ENCODE assay signal across 8 cellular contexts in genomic region chr5:134647750-134648424, GRCh38. TPM values are rescaled to one million over a fixed set of nuclear protein-coding genes. Genes with fewer than 3 reads are reported as not detected.
DNase-seq lines count a peak whose midpoint lies in the region; ATAC-seq and TF ChIP-seq lines count a peak whose summit lies in the region.

No MANE protein-coding gene starts in this region.

- TF ChIP-seq RAD21 in SK-N-SH (IDR thresholded peaks at IDR 0.05; ENCODE audit: low read length), result no peak

- H3K36me3 ChIP-seq in SK-N-SH (replicated peaks in 1 of 2; ENCODE audit: control insufficient read depth in 1 of 2, insufficient read depth in 2 of 2, low read length in 1 of 2) (peaks cover 0 to 4% of the 10 kb centered on the region in 2 experiments), colonic mucosa (no peaks in the 10 kb centered on the region)

- peaks cover 5 to 9% of the 10 kb centered on the region in 2 donors for H3K4me1 Mint-ChIP-seq in stimulated activated naive B cell treated with anti-CD40 and anti-IgM and Interleukin-4, amounts not matched to agents 10 μg/mL and 1 μg/mL and 100 μg/mL, for 72 hours

- H3K4me2 ChIP-seq in SK-N-SH, result peak overlapping the region; percentile 94

- peaks cover 12% of the 10 kb centered on the region for H4K20me1 ChIP-seq in SK-N-SH (ENCODE audit: insufficient read depth)

- peaks cover 6 to 7% of the 10 kb centered on the region in 2 donors for H3K36me3 Mint-ChIP-seq in stimulated activated naive B cell treated with anti-CD40 and anti-IgM and Interleukin-4, amounts not matched to agents 10 μg/mL and 1 μg/mL and 100 μg/mL, for 72 hours

- TF ChIP-seq CTCF in SK-N-SH (IDR thresholded peaks at IDR 0.05) (no peak), colonic mucosa (IDR thresholded peaks at IDR 0.05) (no peak), lower leg skin (IDR thresholded peaks at IDR 0.05) (no peak)

- WGBS in SK-N-SH (ENCODE audit: low lambda C conversion rate), result 21% methylated on average over 15 of the region's 15 CpGs
- WGBS in lower leg skin, 2 donors, result 4 to 5% methylated on average over 15 of the region's 15 CpGs

- H3K9me2 ChIP-seq in SK-N-SH, result no peaks in the 10 kb centered on the region

- H3K9me3 Mint-ChIP-seq in stimulated activated naive B cell treated with anti-CD40 and anti-IgM and Interleukin-4, amounts not matched to agents 10 μg/mL and 1 μg/mL and 100 μg/mL, for 72 hours, result no peaks in the 10 kb centered on the region

- H3K27me3 ChIP-seq in SK-N-SH (ENCODE audit: insufficient read depth), result no peaks in the 10 kb centered on the region
- H3K27me3 ChIP-seq in colonic mucosa, result no peaks in the 10 kb centered on the region

- peak overlapping the region; percentile 75 to 99 for H3K4me3 ChIP-seq in SK-N-SH (ENCODE audit: low read depth in 2 of 2, low read length in 1 of 2)
- peak overlapping the region; percentile 94 for H3K4me3 ChIP-seq in colonic mucosa
- H3K4me3 ChIP-seq in lower leg skin (ENCODE audit: low read depth, poor library complexity, severe bottlenecking), result peak overlapping the region; percentile 90

- peak; percentile 37 to 41 for DNase-seq in AML-193 (lab: John Stamatoyannopoulos, UW)
- DNase-seq in SK-N-SH, result no peak
- DNase-seq in colonic mucosa, result no peak
- peak in 1 of 2 donors; percentile 19 for DNase-seq in lower leg skin (ENCODE audit: low spot score in 2 of 2)
- peak; percentile 20 for DNase-seq in stimulated activated naive B cell treated with anti-CD40 and anti-IgM and Interleukin-4, amounts not matched to agents 10 μg/mL and 1 μg/mL and 100 μg/mL, for 72 hours
- DNase-seq in cerebellar nuclear complex (lab: John Stamatoyannopoulos, UW), result no peak

- H3K27me3 Mint-ChIP-seq in stimulated activated naive B cell treated with anti-CD40 and anti-IgM and Interleukin-4, amounts not matched to agents 10 μg/mL and 1 μg/mL and 100 μg/mL, for 72 hours, result no peaks in the 10 kb centered on the region

- H3K27ac ChIP-seq in SK-N-SH (ENCODE audit: low read depth in 2 of 2, low read length in 1 of 2) (peak overlapping the region; percentile 83 to 95), colonic mucosa (peak overlapping the region; percentile 93)

- peak overlapping the region; percentile 91 for H2AFZ ChIP-seq in SK-N-SH (ENCODE audit: low read depth)

- TF ChIP-seq POLR2A in lower leg skin (IDR thresholded peaks at IDR 0.05), result no peak

- POLR2A ChIA-PET in SK-N-SH (lab: Yijun Ruan, JAX), result interaction anchor here (0.8 to 1.3 kb wide), 3 partner anchors 12 to 472 kb away, joined by 3 to 4 read pairs (median 4); no protein-coding TSS in a partner anchor

- H3K9ac ChIP-seq in SK-N-SH (peak overlapping the region; percentile 86), colonic mucosa (ENCODE audit: low read depth in 2 of 2, low read length in 2 of 2) (peak overlapping the region; percentile 81 to 97)

- peaks cover 43% of the 10 kb centered on the region for H3K79me2 ChIP-seq in SK-N-SH (ENCODE audit: insufficient read depth)

- CTCF ChIA-PET in SK-N-SH (lab: Yijun Ruan, JAX), result no interaction called here

- H3K27ac Mint-ChIP-seq in stimulated activated naive B cell treated with anti-CD40 and anti-IgM and Interleukin-4, amounts not matched to agents 10 μg/mL and 1 μg/mL and 100 μg/mL, for 72 hours, result peak overlapping the region; percentile 99

- ATAC-seq in GM19035 (IDR thresholded peaks at IDR 0.05; ENCODE audit: unreplicated experiment), result peak; percentile 38
- ATAC-seq in HG03175 (IDR thresholded peaks at IDR 0.05; ENCODE audit: unreplicated experiment), result peak; percentile 34
- ATAC-seq in stimulated activated naive B cell treated with anti-CD40 and anti-IgM and Interleukin-4, amounts not matched to agents 10 μg/mL and 1 μg/mL and 100 μg/mL, for 72 hours (replicated peaks), result peak; percentile 62 to 71

- intact Hi-C loops in colonic mucosa (cut with DNase I) (no loop called here), lower leg skin (cut with DNase I; ENCODE audit: low total_unique reads) (no loop called here)

- H3F3A ChIP-seq in SK-N-SH (replicated peaks; ENCODE audit: insufficient read depth), result peaks cover 18% of the 10 kb centered on the region

- TF ChIP-seq EP300 in SK-N-SH (IDR thresholded peaks at IDR 0.05; ENCODE audit: borderline replicate concordance in 1 of 2, low read depth in 1 of 2, low read length in 1 of 2), result no peak

- H3K4me3 Mint-ChIP-seq in stimulated activated naive B cell treated with anti-CD40 and anti-IgM and Interleukin-4, amounts not matched to agents 10 μg/mL and 1 μg/mL and 100 μg/mL, for 72 hours, result peak overlapping the region; percentile 96 to 100

- H3K9me3 ChIP-seq in SK-N-SH (no peaks in the 10 kb centered on the region), colonic mucosa (no peaks in the 10 kb centered on the region)

- H3K4me1 ChIP-seq in SK-N-SH (ENCODE audit: control insufficient read depth in 1 of 2, insufficient read depth in 2 of 2, low read depth in 1 of 2, low read length in 1 of 2) (peaks cover 0 to 6% of the 10 kb centered on the region in 2 experiments; a peak in 2 of 4 replicates), colonic mucosa (peaks cover 2% of the 10 kb centered on the region)

TF ChIP-seq in SK-N-SH, 30 proteins besides CTCF, POLR2A, EP300 and RAD21:
- TF ChIP-seq MEF2A (IDR thresholded peaks at IDR 0.05; ENCODE audit: borderline replicate concordance, low read depth) (no peak), FOSL2 (IDR thresholded peaks at IDR 0.05; ENCODE audit: borderline replicate concordance, low read depth) (no peak), YY1 (IDR thresholded peaks at IDR 0.05; ENCODE audit: low read depth) (no peak), MAX (IDR thresholded peaks at IDR 0.05; ENCODE audit: low read depth) (no peak), USF2 (IDR thresholded peaks at IDR 0.05; ENCODE audit: borderline replicate concordance, low read depth, low read length) (no peak), PBX3 (IDR thresholded peaks at IDR 0.05) (no peak)

RNA-seq across cellular contexts. Expression of gene SEC24A, which starts 0.7 kb away (rescaled TPM):
- 7.4 and 9.9 TPM in 2 replicates for polyA plus RNA-seq in SK-N-SH (2012; rRNA removed)
- polyA plus RNA-seq in SK-N-SH (2012; cell fraction: cytosol; rRNA removed), result 9.9 and 10.6 TPM in 2 replicates
- 4.6 and 11.0 TPM in 2 replicates for polyA plus RNA-seq in SK-N-SH (2012; cell fraction: nucleus; rRNA removed)
- 10 to 100 TPM; 29.9 to 45.4 TPM for total RNA-seq in colonic mucosa
- total RNA-seq in lower leg skin, result 10 to 100 TPM; 11.1 to 19.0 (median 13.5) TPM

RNA-seq across cellular contexts. Expression of gene SAR1B, which starts 15.3 kb away (rescaled TPM):
- polyA plus RNA-seq in SK-N-SH (2012; rRNA removed), result 14.1 and 20.3 TPM in 2 replicates
- polyA plus RNA-seq in SK-N-SH (2012; cell fraction: cytosol; rRNA removed), result 23.3 and 37.3 TPM in 2 replicates
- polyA plus RNA-seq in SK-N-SH (2012; cell fraction: nucleus; rRNA removed), result 5.2 and 11.6 TPM in 2 replicates
- total RNA-seq in colonic mucosa (100 to 1,000 TPM in 1 of 2 donors, 10 to 100 TPM in 1; 85.0 to 106 TPM), lower leg skin (10 to 100 TPM; 33.0 to 42.4 (median 40.7) TPM)

Comparison
In these comparisons a context has a peak if more than half of its experiments do, and no peak if none do; other contexts are left out.
1. DNase-seq: peak in AML-193 (2 of 2) and stimulated activated naive B cell treated with anti-CD40 and anti-IgM and Interleukin-4, amounts not matched to agents 10 μg/mL and 1 μg/mL and 100 μg/mL, for 72 hours (single experiment); none in SK-N-SH (single experiment), colonic mucosa (single experiment) and cerebellar nuclear complex (0 of 2).
2. Peak in every context shown above with its lines, with median percentiles within 50 percentile points of each other: ATAC-seq and H3K4me3 ChIP-seq.